ENCODE assay signal across 14 cellular contexts in the genomic region with DNA sequence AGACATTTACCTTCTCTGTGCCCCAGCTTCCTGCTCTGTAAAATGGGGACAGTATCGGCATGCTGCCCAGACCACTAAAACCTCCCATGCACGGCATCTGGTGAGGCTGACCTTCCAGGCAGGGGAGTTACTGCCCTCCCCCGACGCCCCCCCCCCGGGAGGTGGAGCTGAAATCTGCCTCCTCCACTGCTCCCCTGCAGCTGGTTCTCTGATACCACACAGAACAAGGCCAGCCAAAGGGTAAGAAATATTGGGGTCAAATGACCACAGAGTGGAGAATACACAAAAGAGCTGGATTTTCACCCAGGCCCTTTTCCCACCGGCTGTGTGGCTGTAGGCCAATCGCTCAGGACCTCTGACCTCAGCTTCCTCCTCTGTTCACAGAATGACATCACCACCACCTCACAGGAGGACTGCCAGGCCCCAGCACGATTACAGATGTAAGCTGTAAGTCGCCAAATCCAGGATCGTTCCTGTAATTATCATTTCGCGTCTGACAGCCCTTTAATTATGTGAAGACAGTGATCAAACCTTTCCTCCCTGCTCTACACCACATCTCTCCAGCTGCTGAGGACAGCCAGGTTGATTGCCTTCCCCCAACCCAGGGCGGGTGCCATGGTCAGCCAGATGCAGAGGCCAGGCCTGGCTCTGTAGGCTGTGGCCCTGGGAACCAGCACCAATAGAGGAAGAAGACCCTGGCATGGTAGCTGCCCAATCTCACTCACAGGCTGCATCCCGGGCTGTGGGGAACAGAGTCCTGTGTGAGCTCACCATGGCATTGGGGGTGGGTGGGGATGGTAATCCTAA. TPM values are rescaled to one million over a fixed set of nuclear protein-coding genes. Genes with fewer than 3 reads are reported as not detected.
DNase-seq lines count a peak whose midpoint lies in the region; ATAC-seq and TF ChIP-seq lines count a peak whose summit lies in the region.
"Had no signal": no experiment of that assay in that cellular context is flagged by ENCODE, and none has a peak within 500 bp of the region (broad histone marks: within the 10 kb centered on the region; RNA-seq: fewer than 3 reads in every experiment).

No MANE protein-coding gene starts in this region.

- H3K9me3 ChIP-seq in tibial nerve (no peaks in the 10 kb centered on the region), prostate gland (no peaks in the 10 kb centered on the region)

- intact Hi-C loops in prostate gland (cut with DNase I) = no loop called here

- H3K27me3 ChIP-seq in tibial nerve (no peaks in the 10 kb centered on the region), prostate gland (replicated peaks; ENCODE audit: insufficient read depth) (no peaks in the 10 kb centered on the region)

- no peak for TF ChIP-seq CTCF in cardiac fibroblast (IDR thresholded peaks at IDR 0.05; ENCODE audit: low read depth, low read length)
- no peak for TF ChIP-seq CTCF in tibial nerve (IDR thresholded peaks at IDR 0.05)
- no peak for TF ChIP-seq CTCF in prostate gland (IDR thresholded peaks at IDR 0.05)

- H3K36me3 ChIP-seq in tibial nerve (no peaks in the 10 kb centered on the region), prostate gland (no peaks in the 10 kb centered on the region)

- 26 to 27% methylated on average over 12 to 13 of the region's 14 CpGs for WGBS in tibial nerve, 2 donors
- 57% methylated on average over 14 of the region's 14 CpGs for WGBS in prostate gland

- TF ChIP-seq EP300 in tibial nerve (IDR thresholded peaks at IDR 0.05) = peak in 1 of 2 donors; percentile 37

- peak overlapping the region; percentile 26 to 61 (median 48) for H3K27ac ChIP-seq in tibial nerve
- H3K27ac ChIP-seq in prostate gland = no peak overlapping the region
- H3K27ac ChIP-seq: 22Rv1, SK-N-MC had no signal

- peak; percentile 62 for ATAC-seq in left lobe of liver

- peak in 2 of 3 experiments; percentile 33 to 72 for DNase-seq in NCI-H1417 (lab: John Stamatoyannopoulos, UW)
- no peak for DNase-seq in NCI-H1417 treated with DMSO at 0.1 percent for 48 hours (lab: John Stamatoyannopoulos, UW)
- peak; percentile 81 to 91 for DNase-seq in cardiac fibroblast (ENCODE audit: low read depth in 2 of 2)
- DNase-seq in left lobe of liver (ENCODE audit: low spot score) = peak; percentile 60
- DNase-seq in tibial nerve (ENCODE audit: low spot score in 2 of 2) = peak; percentile 76 to 81
- DNase-seq in prostate gland (ENCODE audit: low spot score) = no peak
- DNase-seq in NCI-H446 (lab: John Stamatoyannopoulos, UW) = no peak
- no peak for DNase-seq in NCI-H446 treated with DMSO at 0.1 percent for 48 hours (lab: John Stamatoyannopoulos, UW)
- DNase-seq: cortex of kidney, islet precursor cell, substantia nigra had no signal

- peaks cover 0 to 57% (median 8%) of the 10 kb centered on the region in 4 donors for H3K4me1 ChIP-seq in tibial nerve
- no peaks in the 10 kb centered on the region for H3K4me1 ChIP-seq in prostate gland (replicated peaks)

- H3K4me3 ChIP-seq in cardiac fibroblast (replicated peaks in 1 of 2; ENCODE audit: low read depth in 2 of 2, low read length in 2 of 2) (no peak overlapping the region), tibial nerve (no peak overlapping the region), prostate gland (no peak overlapping the region)
- H3K4me3 ChIP-seq: SK-N-MC had no signal

- no peak for TF ChIP-seq POLR2A in tibial nerve (IDR thresholded peaks at IDR 0.05)
- no peak for TF ChIP-seq POLR2A in prostate gland (IDR thresholded peaks at IDR 0.05)

RNA-seq across cellular contexts. Expression of a gene that starts 35.7 kb away (rescaled TPM):
- total RNA-seq in left lobe of liver (not detected), tibial nerve (10 to 100 TPM in 1 of 4 donors, 1 to 10 TPM in 3; 3.0 to 11.1 (median 6.6) TPM), prostate gland (10 to 100 TPM in 1 of 2 donors, under 1 TPM in 1; 0.46 to 28.4 TPM)
- total RNA-seq: MCF 10A had no signal

RNA-seq across cellular contexts. Expression of a gene that starts 57.0 kb away (rescaled TPM):
- 9.1 TPM for total RNA-seq in left lobe of liver
- total RNA-seq in tibial nerve = 100 to 1,000 TPM in 2 of 4 donors, 10 to 100 TPM in 2; 92.2 to 122 (median 101) TPM
- total RNA-seq in prostate gland = 10 to 100 TPM in 1 of 2 donors, 1 to 10 TPM in 1; 1.7 to 14.6 TPM

Comparison
In these comparisons a context has a peak if more than half of its experiments do, and no peak if none do; other contexts are left out.
1. DNase-seq: peak in NCI-H1417 (2 of 3), cardiac fibroblast (2 of 2), left lobe of liver (single experiment) and tibial nerve (2 of 2); none in NCI-H1417 treated with DMSO at 0.1 percent for 48 hours (single experiment), prostate gland (single experiment), NCI-H446 (0 of 2) and NCI-H446 treated with DMSO at 0.1 percent for 48 hours (single experiment).
2. H3K27ac ChIP-seq: peak in tibial nerve (4 of 4); none in prostate gland (0 of 2).